ENCODE assay signal across 8 cellular contexts in the genomic region with DNA sequence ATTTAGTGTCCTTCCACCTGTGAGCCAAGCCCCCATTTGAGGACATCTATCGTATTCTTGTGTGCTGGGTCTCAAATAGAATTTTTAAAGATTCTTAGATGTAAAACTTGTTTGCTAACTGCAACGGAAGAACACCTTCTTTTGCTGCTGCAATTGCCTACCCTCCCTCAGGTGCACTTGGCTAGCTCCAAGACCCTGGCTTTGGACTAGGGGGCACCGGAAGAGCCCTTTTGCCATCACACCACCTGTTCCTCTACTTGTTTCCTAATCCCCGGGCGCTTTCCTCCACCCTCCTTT. TPM values are rescaled to one million over a fixed set of nuclear protein-coding genes. Genes with fewer than 3 reads are reported as not detected.
A peak's percentile ranks its signal among the peaks of the same experiment; 100 is the strongest.
DNase-seq lines count a peak whose midpoint lies in the region; TF ChIP-seq lines count a peak whose summit lies in the region.

No MANE protein-coding gene starts in this region.

- H3K9me3 ChIP-seq in SJSA1 (replicated peaks) (no peaks in the 10 kb centered on the region), spleen (no peaks in the 10 kb centered on the region)

- H3K4me3 ChIP-seq in SJSA1 = peak overlapping the region; percentile 98
- H3K4me3 ChIP-seq in fibroblast of villous mesenchyme (ENCODE audit: low read depth, low read length) = peak overlapping the region; percentile 74
- peak overlapping the region in 7 of 8 donors; percentile 75 to 99 (median 96) for H3K4me3 ChIP-seq in spleen

- WGBS in spleen, 5 donors = 10 to 15% (median 13%) methylated on average over 5 of the region's 5 CpGs

- intact Hi-C loops in spleen (cut with DNase I; ENCODE audit: low total_unique reads) = no loop called here

- H3K27me3 ChIP-seq in SJSA1 (replicated peaks) (no peaks in the 10 kb centered on the region), spleen (replicated peaks in 1 of 7) (no peaks in the 10 kb centered on the region)

- H3K4me1 ChIP-seq in SJSA1 (replicated peaks) (peaks cover 31% of the 10 kb centered on the region), spleen (peaks cover 27 to 67% (median 56%) of the 10 kb centered on the region in 6 donors)

- TF ChIP-seq POLR2A in spleen (IDR thresholded peaks at IDR 0.05) = no peak

- H3K36me3 ChIP-seq in SJSA1 (peaks cover 65% of the 10 kb centered on the region), spleen (peaks cover 0 to 59% (median 41%) of the 10 kb centered on the region in 6 donors)

- H3K27ac ChIP-seq in SJSA1 = no peak overlapping the region
- peak overlapping the region in 7 of 8 donors; percentile 99 to 100 (median 100) for H3K27ac ChIP-seq in spleen

- TF ChIP-seq CTCF in fibroblast of villous mesenchyme (IDR thresholded peaks at IDR 0.05; ENCODE audit: insufficient read depth, low read depth, low read length) = no peak
- no peak for TF ChIP-seq CTCF in spleen (IDR thresholded peaks at IDR 0.05 in 8 of 11, conservative IDR thresholded peaks at IDR 0.05 in 3 of 11)

- DNase-seq in NCI-H748 treated with DMSO at 0.1 percent for 48 hours (lab: John Stamatoyannopoulos, UW) (peak; percentile 25), NCI-H748 (lab: John Stamatoyannopoulos, UW; ENCODE audit: unreplicated experiment) (no peak), SJSA1 (ENCODE audit: low read depth in 1 of 2, low spot score in 2 of 2) (no peak), fibroblast of villous mesenchyme (ENCODE audit: low read depth) (no peak), spleen (no peak), NCI-H510A treated with DMSO at 0.1 percent for 48 hours (lab: John Stamatoyannopoulos, UW) (no peak), mucosa of gallbladder (ENCODE audit: low spot score) (no peak)
- no peak for DNase-seq in stimulated activated CD4-positive, alpha-beta T cell treated with anti-CD3 and anti-CD28 coated beads, Interleukin-2, amount 100 ng/mL, for 24 hours

RNA-seq across cellular contexts. Expression of a gene that starts 1.1 kb away (rescaled TPM):
- 897 and 1,026 TPM in 2 replicates for total RNA-seq in SJSA1 (2014; rRNA removed; shearing (Covaris generic))
- total RNA-seq in fibroblast of villous mesenchyme (223 and 252 TPM in 2 replicates), spleen (100 to 1,000 TPM; 191 to 350 (median 249) TPM), mucosa of gallbladder (236 TPM)
- 1,000 to 10,000 TPM in 1 of 3 donors, 100 to 1,000 TPM in 2; 680 to 1,036 (median 684) TPM for polyA plus RNA-seq in spleen

RNA-seq across cellular contexts. Expression of a gene that starts 39.0 kb away (rescaled TPM):
- total RNA-seq in SJSA1 (2014; rRNA removed; shearing (Covaris generic)) = 26.6 and 36.7 TPM in 2 replicates
- total RNA-seq in fibroblast of villous mesenchyme (57.7 and 69.1 TPM in 2 replicates), spleen (10 to 100 TPM; 30.1 to 48.8 (median 35.7) TPM), mucosa of gallbladder (42.3 TPM)
- polyA plus RNA-seq in spleen = 10 to 100 TPM; 11.1 to 17.1 (median 16.5) TPM

RNA-seq across cellular contexts. Expression of a gene that starts 58.4 kb away (rescaled TPM):
- 23.7 and 27.6 TPM in 2 replicates for total RNA-seq in SJSA1 (2014; rRNA removed; shearing (Covaris generic))
- total RNA-seq in fibroblast of villous mesenchyme = 3.2 and 6.9 TPM in 2 replicates
- 100 to 1,000 TPM; 109 to 173 (median 131) TPM for total RNA-seq in spleen
- 10 to 100 TPM; 45.8 to 57.5 (median 51.0) TPM for polyA plus RNA-seq in spleen
- 49.2 TPM for total RNA-seq in mucosa of gallbladder
